Comparison of ENCODE assay signal across 1 cellular context in the genomic region with DNA sequence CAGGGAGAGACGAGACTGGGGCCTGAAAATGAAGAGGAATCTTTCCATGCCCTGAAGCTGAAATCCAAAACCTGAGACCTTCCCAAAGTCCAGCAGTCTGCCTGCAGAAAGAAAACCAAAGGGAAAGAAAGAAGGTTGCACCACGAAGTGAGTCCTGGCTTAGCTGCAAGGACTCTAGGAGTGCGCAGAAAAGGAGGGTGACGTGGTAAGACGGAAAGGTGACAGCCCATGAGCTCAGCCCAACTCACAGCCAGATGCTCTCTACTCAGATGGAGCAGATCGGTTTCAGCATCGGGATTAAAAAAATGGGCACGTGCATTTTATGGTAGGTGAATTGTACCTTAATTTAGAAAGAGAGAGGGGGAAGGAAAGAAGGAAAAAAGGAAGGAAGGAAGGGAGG.
TF ChIP-seq lines count a peak whose summit lies in the region.

No MANE protein-coding gene starts in this region.

TF ChIP-seq in WTC11, 78 proteins besides CTCF, POLR2A, EP300 and RAD21:
- TF ChIP-seq, protein P1, sequence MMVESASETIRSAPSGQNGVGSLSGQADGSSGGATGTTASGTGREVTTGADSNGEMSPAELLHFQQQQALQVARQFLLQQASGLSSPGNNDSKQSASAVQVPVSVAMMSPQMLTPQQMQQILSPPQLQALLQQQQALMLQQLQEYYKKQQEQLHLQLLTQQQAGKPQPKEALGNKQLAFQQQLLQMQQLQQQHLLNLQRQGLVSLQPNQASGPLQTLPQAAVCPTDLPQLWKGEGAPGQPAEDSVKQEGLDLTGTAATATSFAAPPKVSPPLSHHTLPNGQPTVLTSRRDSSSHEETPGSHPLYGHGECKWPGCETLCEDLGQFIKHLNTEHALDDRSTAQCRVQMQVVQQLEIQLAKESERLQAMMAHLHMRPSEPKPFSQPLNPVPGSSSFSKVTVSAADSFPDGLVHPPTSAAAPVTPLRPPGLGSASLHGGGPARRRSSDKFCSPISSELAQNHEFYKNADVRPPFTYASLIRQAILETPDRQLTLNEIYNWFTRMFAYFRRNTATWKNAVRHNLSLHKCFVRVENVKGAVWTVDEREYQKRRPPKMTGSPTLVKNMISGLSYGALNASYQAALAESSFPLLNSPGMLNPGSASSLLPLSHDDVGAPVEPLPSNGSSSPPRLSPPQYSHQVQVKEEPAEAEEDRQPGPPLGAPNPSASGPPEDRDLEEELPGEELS (CRISPR knock-in tag; IDR thresholded peaks at IDR 0.05), result no peak
- TF ChIP-seq, protein P2, sequence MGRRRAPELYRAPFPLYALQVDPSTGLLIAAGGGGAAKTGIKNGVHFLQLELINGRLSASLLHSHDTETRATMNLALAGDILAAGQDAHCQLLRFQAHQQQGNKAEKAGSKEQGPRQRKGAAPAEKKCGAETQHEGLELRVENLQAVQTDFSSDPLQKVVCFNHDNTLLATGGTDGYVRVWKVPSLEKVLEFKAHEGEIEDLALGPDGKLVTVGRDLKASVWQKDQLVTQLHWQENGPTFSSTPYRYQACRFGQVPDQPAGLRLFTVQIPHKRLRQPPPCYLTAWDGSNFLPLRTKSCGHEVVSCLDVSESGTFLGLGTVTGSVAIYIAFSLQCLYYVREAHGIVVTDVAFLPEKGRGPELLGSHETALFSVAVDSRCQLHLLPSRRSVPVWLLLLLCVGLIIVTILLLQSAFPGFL (CRISPR knock-in tag; IDR thresholded peaks at IDR 0.05; ENCODE audit: borderline replicate concordance), result no peak
- no peak for TF ChIP-seq FOXJ3 (CRISPR knock-in tag; IDR thresholded peaks at IDR 0.05; ENCODE audit: borderline replicate concordance)
- TF ChIP-seq, protein P3, sequence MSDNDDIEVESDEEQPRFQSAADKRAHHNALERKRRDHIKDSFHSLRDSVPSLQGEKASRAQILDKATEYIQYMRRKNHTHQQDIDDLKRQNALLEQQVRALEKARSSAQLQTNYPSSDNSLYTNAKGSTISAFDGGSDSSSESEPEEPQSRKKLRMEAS (CRISPR knock-in tag; IDR thresholded peaks at IDR 0.05), result no peak
- TF ChIP-seq, protein P4, sequence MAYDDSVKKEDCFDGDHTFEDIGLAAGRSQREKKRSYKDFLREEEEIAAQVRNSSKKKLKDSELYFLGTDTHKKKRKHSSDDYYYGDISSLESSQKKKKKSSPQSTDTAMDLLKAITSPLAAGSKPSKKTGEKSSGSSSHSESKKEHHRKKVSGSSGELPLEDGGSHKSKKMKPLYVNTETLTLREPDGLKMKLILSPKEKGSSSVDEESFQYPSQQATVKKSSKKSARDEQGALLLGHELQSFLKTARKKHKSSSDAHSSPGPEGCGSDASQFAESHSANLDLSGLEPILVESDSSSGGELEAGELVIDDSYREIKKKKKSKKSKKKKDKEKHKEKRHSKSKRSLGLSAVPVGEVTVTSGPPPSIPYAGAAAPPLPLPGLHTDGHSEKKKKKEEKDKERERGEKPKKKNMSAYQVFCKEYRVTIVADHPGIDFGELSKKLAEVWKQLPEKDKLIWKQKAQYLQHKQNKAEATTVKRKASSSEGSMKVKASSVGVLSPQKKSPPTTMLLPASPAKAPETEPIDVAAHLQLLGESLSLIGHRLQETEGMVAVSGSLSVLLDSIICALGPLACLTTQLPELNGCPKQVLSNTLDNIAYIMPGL (CRISPR knock-in tag; IDR thresholded peaks at IDR 0.05), result no peak
- no peak for TF ChIP-seq ZNF121 (CRISPR knock-in tag; IDR thresholded peaks at IDR 0.05)
- TF ChIP-seq ZNF416 (CRISPR knock-in tag; IDR thresholded peaks at IDR 0.05), result no peak
- TF ChIP-seq ATF1 (CRISPR knock-in tag; IDR thresholded peaks at IDR 0.05), result no peak
- no peak for TF ChIP-seq SP1 (CRISPR knock-in tag; conservative IDR thresholded peaks at IDR 0.05)
- TF ChIP-seq GRHL2 (CRISPR knock-in tag; IDR thresholded peaks at IDR 0.05; ENCODE audit: insufficient replicate concordance, severe bottlenecking), result no peak
- TF ChIP-seq, protein P5, sequence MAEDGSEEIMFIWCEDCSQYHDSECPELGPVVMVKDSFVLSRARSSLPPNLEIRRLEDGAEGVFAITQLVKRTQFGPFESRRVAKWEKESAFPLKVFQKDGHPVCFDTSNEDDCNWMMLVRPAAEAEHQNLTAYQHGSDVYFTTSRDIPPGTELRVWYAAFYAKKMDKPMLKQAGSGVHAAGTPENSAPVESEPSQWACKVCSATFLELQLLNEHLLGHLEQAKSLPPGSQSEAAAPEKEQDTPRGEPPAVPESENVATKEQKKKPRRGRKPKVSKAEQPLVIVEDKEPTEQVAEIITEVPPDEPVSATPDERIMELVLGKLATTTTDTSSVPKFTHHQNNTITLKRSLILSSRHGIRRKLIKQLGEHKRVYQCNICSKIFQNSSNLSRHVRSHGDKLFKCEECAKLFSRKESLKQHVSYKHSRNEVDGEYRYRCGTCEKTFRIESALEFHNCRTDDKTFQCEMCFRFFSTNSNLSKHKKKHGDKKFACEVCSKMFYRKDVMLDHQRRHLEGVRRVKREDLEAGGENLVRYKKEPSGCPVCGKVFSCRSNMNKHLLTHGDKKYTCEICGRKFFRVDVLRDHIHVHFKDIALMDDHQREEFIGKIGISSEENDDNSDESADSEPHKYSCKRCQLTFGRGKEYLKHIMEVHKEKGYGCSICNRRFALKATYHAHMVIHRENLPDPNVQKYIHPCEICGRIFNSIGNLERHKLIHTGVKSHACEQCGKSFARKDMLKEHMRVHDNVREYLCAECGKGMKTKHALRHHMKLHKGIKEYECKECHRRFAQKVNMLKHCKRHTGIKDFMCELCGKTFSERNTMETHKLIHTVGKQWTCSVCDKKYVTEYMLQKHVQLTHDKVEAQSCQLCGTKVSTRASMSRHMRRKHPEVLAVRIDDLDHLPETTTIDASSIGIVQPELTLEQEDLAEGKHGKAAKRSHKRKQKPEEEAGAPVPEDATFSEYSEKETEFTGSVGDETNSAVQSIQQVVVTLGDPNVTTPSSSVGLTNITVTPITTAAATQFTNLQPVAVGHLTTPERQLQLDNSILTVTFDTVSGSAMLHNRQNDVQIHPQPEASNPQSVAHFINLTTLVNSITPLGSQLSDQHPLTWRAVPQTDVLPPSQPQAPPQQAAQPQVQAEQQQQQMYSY (CRISPR knock-in tag; IDR thresholded peaks at IDR 0.05), result no peak
- TF ChIP-seq OVOL2 (CRISPR knock-in tag; IDR thresholded peaks at IDR 0.05; ENCODE audit: borderline replicate concordance), result no peak
- TF ChIP-seq NFE2L1 (CRISPR knock-in tag; IDR thresholded peaks at IDR 0.05), result no peak
- no peak for TF ChIP-seq JAZF1 (CRISPR knock-in tag; IDR thresholded peaks at IDR 0.05)
- TF ChIP-seq NFATC4 (CRISPR knock-in tag; IDR thresholded peaks at IDR 0.05), result no peak
- TF ChIP-seq FOXK1 (CRISPR knock-in tag; IDR thresholded peaks at IDR 0.05), result no peak
- TF ChIP-seq GTF2I (CRISPR knock-in tag; conservative IDR thresholded peaks at IDR 0.05), result no peak
- no peak for TF ChIP-seq CREM (CRISPR knock-in tag; IDR thresholded peaks at IDR 0.05)
- TF ChIP-seq, protein P6, sequence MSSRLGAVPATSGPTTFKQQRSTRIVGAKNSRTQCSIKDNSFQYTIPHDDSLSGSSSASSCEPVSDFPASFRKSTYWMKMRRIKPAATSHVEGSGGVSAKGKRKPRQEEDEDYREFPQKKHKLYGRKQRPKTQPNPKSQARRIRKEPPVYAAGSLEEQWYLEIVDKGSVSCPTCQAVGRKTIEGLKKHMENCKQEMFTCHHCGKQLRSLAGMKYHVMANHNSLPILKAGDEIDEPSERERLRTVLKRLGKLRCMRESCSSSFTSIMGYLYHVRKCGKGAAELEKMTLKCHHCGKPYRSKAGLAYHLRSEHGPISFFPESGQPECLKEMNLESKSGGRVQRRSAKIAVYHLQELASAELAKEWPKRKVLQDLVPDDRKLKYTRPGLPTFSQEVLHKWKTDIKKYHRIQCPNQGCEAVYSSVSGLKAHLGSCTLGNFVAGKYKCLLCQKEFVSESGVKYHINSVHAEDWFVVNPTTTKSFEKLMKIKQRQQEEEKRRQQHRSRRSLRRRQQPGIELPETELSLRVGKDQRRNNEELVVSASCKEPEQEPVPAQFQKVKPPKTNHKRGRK (CRISPR knock-in tag; IDR thresholded peaks at IDR 0.05; ENCODE audit: borderline replicate concordance), result no peak
- no peak for TF ChIP-seq TP53 (CRISPR knock-in tag; IDR thresholded peaks at IDR 0.05)
